In genomic region chr11:133705873-133706272, GRCh38 we compare ENCODE assay signal across 15 cellular contexts.
DNase-seq lines count a peak whose midpoint lies in the region; ATAC-seq and TF ChIP-seq lines count a peak whose summit lies in the region.
"Had no signal": no experiment of that assay in that cellular context is flagged by ENCODE, and none has a peak within 500 bp of the region (broad histone marks: within the 10 kb centered on the region; RNA-seq: fewer than 3 reads in every experiment).

No MANE protein-coding gene starts in this region.

- no peak overlapping the region for H3K27ac ChIP-seq in lung (ENCODE audit: low read depth in 1 of 2, low read length in 1 of 2)
- H3K27ac ChIP-seq: HL-60 had no signal

- no peaks in the 10 kb centered on the region for H3K36me3 ChIP-seq in lung (ENCODE audit: control insufficient read depth in 2 of 2, insufficient read depth in 2 of 2, low read length in 2 of 2)
- H3K36me3 ChIP-seq: BE2C had no signal

- H3K4me1 ChIP-seq in lung (ENCODE audit: control insufficient read depth in 2 of 2, insufficient read depth in 2 of 2, low read length in 2 of 2): no peaks in the 10 kb centered on the region
- H3K4me1 ChIP-seq: BE2C had no signal

- no peaks in the 10 kb centered on the region for H3K27me3 ChIP-seq in lung (ENCODE audit: control insufficient read depth, insufficient read depth)

- ATAC-seq in lung (ENCODE audit: insufficient read depth, low FRiP score) (no peak), omental fat pad (ENCODE audit: low FRiP score) (no peak), GM18519 (IDR thresholded peaks at IDR 0.05; ENCODE audit: low FRiP score, unreplicated experiment) (no peak), GM19023 (IDR thresholded peaks at IDR 0.05; ENCODE audit: unreplicated experiment) (no peak)
- ATAC-seq: GM12878, GM23338, HCT116 had no signal

- DNase-seq in G401 (ENCODE audit: low spot score): peak; percentile 74
- peak; percentile 18 for DNase-seq in cerebellum (ENCODE audit: low spot score)
- peak; percentile 5 for DNase-seq in lung (ENCODE audit: low spot score)
- no peak for DNase-seq in omental fat pad (ENCODE audit: low spot score)
- DNase-seq: ACHN; BE2C; CD4-positive, alpha-beta memory T cell; DMS79 treated with DMSO at 0.1 percent for 48 hours; HFFc6 had no signal

- no peaks in the 10 kb centered on the region for H3K9me3 ChIP-seq in lung (ENCODE audit: control insufficient read depth in 2 of 2, insufficient read depth in 1 of 2, low read length in 1 of 2)
- H3K9me3 ChIP-seq: BE2C had no signal

- in situ Hi-C loops in G401 (cut with HindIII; ENCODE audit: low sequenced_read_pairs): no loop called here

- TF ChIP-seq CTCF in lung (IDR thresholded peaks at IDR 0.05; ENCODE audit: control extremely low read depth, extremely low read depth) (no peak), omental fat pad (IDR thresholded peaks at IDR 0.05) (no peak)

- WGBS in lung, 2 donors: 89 to 96% methylated on average over 3 of the region's 3 CpGs

- H3K4me3 ChIP-seq in lung: no peak overlapping the region
- H3K4me3 ChIP-seq: GM12878, GM23338 had no signal
